21 cellular contexts compared by ENCODE assay signal in the genomic region with DNA sequence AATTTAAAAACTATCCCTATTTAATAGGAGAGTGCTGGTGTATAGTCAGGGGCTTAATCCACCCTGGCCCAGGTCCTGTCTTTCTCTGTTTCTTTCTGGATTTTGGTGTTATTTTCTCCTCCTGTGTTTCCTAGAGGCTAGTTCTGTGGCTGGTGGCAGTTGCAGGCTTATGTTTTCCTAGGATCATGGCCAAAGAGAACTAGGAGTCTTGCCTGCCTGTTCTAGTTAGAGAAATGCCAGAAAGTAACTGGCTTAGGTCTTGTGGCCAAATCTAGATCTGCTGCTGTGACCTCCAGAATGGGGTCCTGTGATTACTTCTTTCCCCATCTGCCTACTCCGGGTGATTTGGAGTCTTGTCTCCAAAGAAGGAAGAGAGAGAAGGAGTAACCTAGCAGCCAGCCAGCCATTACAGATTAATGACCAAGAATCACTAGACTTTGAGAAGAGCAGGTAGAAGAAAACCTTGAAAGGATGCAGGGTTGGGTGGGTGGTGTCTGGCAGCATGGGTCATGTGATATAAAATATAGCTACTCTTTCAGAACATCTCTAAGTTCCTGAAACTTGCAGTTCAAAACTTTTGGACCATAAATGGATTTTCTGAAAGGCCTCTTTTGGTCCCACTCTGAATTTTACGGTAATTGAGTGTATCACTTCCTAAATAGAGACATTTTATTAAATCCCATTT.
DNase-seq lines count a peak whose midpoint lies in the region; ATAC-seq, FAIRE-seq and TF ChIP-seq lines count a peak whose summit lies in the region.
"Had no signal": no experiment of that assay in that cellular context is flagged by ENCODE, and none has a peak within 500 bp of the region (broad histone marks: within the 10 kb centered on the region; RNA-seq: fewer than 3 reads in every experiment).

No MANE protein-coding gene starts in this region.

- no peak overlapping the region for H3K4me2 ChIP-seq in K562 (ENCODE audit: insufficient read depth, low read length)

- no peaks in the 10 kb centered on the region for H3K9me3 ChIP-seq in CD8-positive, alpha-beta T cell (ENCODE audit: low read length)
- H3K9me3 ChIP-seq in K562 (replicated peaks; ENCODE audit: control insufficient read depth, insufficient read depth, low read depth, low read length) = no peaks in the 10 kb centered on the region
- H3K9me3 ChIP-seq: left ventricle myocardium inferior, mucosa of descending colon, neutrophil had no signal

- peaks cover 18% of the 10 kb centered on the region for H3K4me1 ChIP-seq in CD8-positive, alpha-beta T cell (ENCODE audit: insufficient read depth, low read length)
- no peaks in the 10 kb centered on the region for H3K4me1 ChIP-seq in K562 (replicated peaks in 1 of 2; ENCODE audit: control insufficient read depth in 2 of 2, insufficient read depth in 2 of 2, low read length in 2 of 2)

- TF ChIP-seq POLR2A in GM12892 (IDR thresholded peaks at IDR 0.05; ENCODE audit: low read depth, low read length) (no peak), K562 (conservative IDR thresholded peaks at IDR 0.05) (no peak)

- no peak for TF ChIP-seq CTCF in CD8-positive, alpha-beta T cell (IDR thresholded peaks at IDR 0.05)
- no peak for TF ChIP-seq CTCF in K562 (IDR thresholded peaks at IDR 0.05 in 2 of 3, conservative IDR thresholded peaks at IDR 0.05 in 1 of 3; ENCODE audit: insufficient read depth in 2 of 3, low read depth in 1 of 3, low read length in 3 of 3)

- no peak overlapping the region for H3K9ac ChIP-seq in K562 (ENCODE audit: insufficient read depth in 1 of 2, low read depth in 2 of 2, low read length in 2 of 2)

- no peaks in the 10 kb centered on the region for H3K27me3 ChIP-seq in CD8-positive, alpha-beta T cell (ENCODE audit: insufficient read depth, low read length)
- no peaks in the 10 kb centered on the region for H3K27me3 ChIP-seq in K562 (ENCODE audit: control insufficient read depth in 2 of 2, insufficient read depth in 2 of 2, low read length in 2 of 2)
- H3K27me3 ChIP-seq: neutrophil had no signal

- peaks cover 9% of the 10 kb centered on the region for H3K36me3 Mint-ChIP-seq in CD8-positive, alpha-beta T cell
- H3K36me3 Mint-ChIP-seq in naive B cell = peaks cover 0 to 10% of the 10 kb centered on the region in 2 donors

- 49% methylated on average over 2 of the region's 2 CpGs for WGBS in K562 (ENCODE audit: insufficient coverage, low coverage, missing lambda C conversion rate)

- in situ Hi-C loops in K562 (cut with MboI) = no loop called here

- peak; percentile 21 for FAIRE-seq in GM12892 (lab: Jason Lieb, UNC)
- FAIRE-seq in K562 (lab: Jason Lieb, UNC) = no peak
- FAIRE-seq: astrocyte, GM18507, small intestine had no signal

- no peaks in the 10 kb centered on the region for H3K27me3 Mint-ChIP-seq in CD8-positive, alpha-beta T cell (ENCODE audit: low read depth)
- no peaks in the 10 kb centered on the region for H3K27me3 Mint-ChIP-seq in naive B cell
- H3K27me3 Mint-ChIP-seq: activated CD4-positive, alpha-beta T cell treated with anti-CD3 and anti-CD28 coated beads, Interleukin-2, amount 10 ng/mL, durations not matched to agents 7 days and 5 days had no signal

- H2AFZ ChIP-seq in K562 (ENCODE audit: low read depth, low read length) = no peak overlapping the region

- intact Hi-C loops in CD8-positive, alpha-beta T cell (cut with DNase I, micrococcal nuclease) = no loop called here
- intact Hi-C loops in K562 (cut with micrococcal nuclease) = no loop called here

- no peaks in the 10 kb centered on the region for H3K79me2 ChIP-seq in K562 (ENCODE audit: control insufficient read depth, insufficient read depth, low read length)

- no peaks in the 10 kb centered on the region for H4K20me1 ChIP-seq in K562 (replicated peaks; ENCODE audit: control insufficient read depth, insufficient read depth, low read length)

- no peak for TF ChIP-seq RAD21 in K562 (CRISPR knock-in tag; conservative IDR thresholded peaks at IDR 0.05 in 1 of 2, IDR thresholded peaks at IDR 0.05 in 1 of 2)

- no peaks in the 10 kb centered on the region for H3K9me1 ChIP-seq in K562 (ENCODE audit: control insufficient read depth, insufficient read depth, low read length)

- H3K27ac Mint-ChIP-seq in CD8-positive, alpha-beta T cell = peak overlapping the region; percentile 74
- peak overlapping the region; percentile 61 to 97 (median 94) for H3K27ac Mint-ChIP-seq in naive B cell
- H3K27ac Mint-ChIP-seq: activated CD4-positive, alpha-beta T cell treated with anti-CD3 and anti-CD28 coated beads, Interleukin-2, amount 10 ng/mL, durations not matched to agents 7 days and 5 days; HFFc6 had no signal

- H3K9me3 Mint-ChIP-seq in CD8-positive, alpha-beta T cell = no peaks in the 10 kb centered on the region
- H3K9me3 Mint-ChIP-seq in naive B cell = no peaks in the 10 kb centered on the region
- H3K9me3 Mint-ChIP-seq: HFFc6 had no signal

- ATAC-seq in CD8-positive, alpha-beta T cell = no peak
- ATAC-seq in K562 (no peak), naive B cell (ENCODE audit: low read depth in 2 of 2) (peak; percentile 92 to 94)
- ATAC-seq: mucosa of descending colon had no signal

- CTCF ChIA-PET in CD8-positive, alpha-beta T cell (lab: Charles Lee) = interaction anchor here (0.8 kb wide), 1 partner anchor 190 kb away, joined by 3 read pairs; no protein-coding TSS in a partner anchor
- CTCF ChIA-PET in K562 (lab: Yijun Ruan, JAX; ENCODE audit: low intra/inter-chr PET ratio) = no interaction called here

- H3K4me1 Mint-ChIP-seq in CD8-positive, alpha-beta T cell (ENCODE audit: low read depth) = peaks cover 63% of the 10 kb centered on the region
- H3K4me1 Mint-ChIP-seq in naive B cell = peaks cover 40 to 55% (median 54%) of the 10 kb centered on the region in 3 donors

- no peaks in the 10 kb centered on the region for H3K36me3 ChIP-seq in CD8-positive, alpha-beta T cell (ENCODE audit: insufficient read depth, low read length)
- H3K36me3 ChIP-seq in K562 (ENCODE audit: control insufficient read depth, insufficient read depth, low read length) = no peaks in the 10 kb centered on the region
- H3K36me3 ChIP-seq: left ventricle myocardium inferior, neutrophil had no signal

- no peak for DNase-seq in CD8-positive, alpha-beta T cell
- DNase-seq in GM12892 (ENCODE audit: insufficient read length) (no peak), K562 (ENCODE audit: extremely low read depth in 1 of 4, low spot score in 3 of 4) (no peak), naive B cell (peak; percentile 57), dermis blood vessel endothelial cell (no peak), SIG-M5 treated with dmso at 0.1 percent for 504 hours (lab: John Stamatoyannopoulos, UW; ENCODE audit: unreplicated experiment) (no peak)
- no peak for DNase-seq in stimulated activated CD4-positive, alpha-beta T cell treated with anti-CD3 and anti-CD28 coated beads, Interleukin-12 subunit alpha, Interleukin-12 subunit beta, amount 100 ng/mL, for 4 hours
- DNase-seq: activated CD4-positive, alpha-beta T cell treated with anti-CD3 and anti-CD28 coated beads, Interleukin-2, amount 10 ng/mL, durations not matched to agents 7 days and 5 days; activated gamma-delta T cell treated with Interleukin-2 at 50 U/mL for 16 hours; AML-193; HFFc6; left ventricle myocardium inferior; mucosa of descending colon; NCI-H1436; NCI-H69; small intestine; stimulated activated CD4-positive, alpha-beta T cell treated with anti-CD3 and anti-CD28 coated beads, Interleukin-2, amount 100 ng/mL, for 48 hours; trophoblast cell had no signal

- H3K4me3 ChIP-seq in CD8-positive, alpha-beta T cell (ENCODE audit: low read depth, low read length) = no peak overlapping the region
- H3K4me3 ChIP-seq in K562 = no peak overlapping the region
- H3K4me3 ChIP-seq: left ventricle myocardium inferior, mucosa of descending colon had no signal

- POLR2A ChIA-PET in CD8-positive, alpha-beta T cell (lab: Charles Lee) = no interaction called here
- POLR2A ChIA-PET in K562 (lab: Yijun Ruan, JAX) = no interaction called here

- no peak for TF ChIP-seq EP300 in K562 (IDR thresholded peaks at IDR 0.05; ENCODE audit: low read length)

- no TSS peak for BruUV-seq in K562 (replicated peaks; lab: Mats Ljungman, UMichigan)

- no peak overlapping the region for H3K4me3 Mint-ChIP-seq in CD8-positive, alpha-beta T cell
- H3K4me3 Mint-ChIP-seq in naive B cell = peak overlapping the region in 6 of 8 donors; percentile 31 to 74 (median 45)
- H3K4me3 Mint-ChIP-seq: activated CD4-positive, alpha-beta T cell treated with anti-CD3 and anti-CD28 coated beads, Interleukin-2, amount 10 ng/mL, durations not matched to agents 7 days and 5 days; HFFc6 had no signal

- H3K27ac ChIP-seq in CD8-positive, alpha-beta T cell (ENCODE audit: low read depth, low read length) = no peak overlapping the region
- no peak overlapping the region for H3K27ac ChIP-seq in K562 (ENCODE audit: extremely low read depth, low read depth, low read length)
- H3K27ac ChIP-seq: left ventricle myocardium inferior, neutrophil had no signal

TF ChIP-seq in K562, 482 proteins besides CTCF, POLR2A, EP300 and RAD21:
- TF ChIP-seq MYC (IDR thresholded peaks at IDR 0.05; ENCODE audit: low read depth, low read length) (no peak), MYC (CRISPR knock-in tag; IDR thresholded peaks at IDR 0.05; ENCODE audit: borderline replicate concordance, low read depth) (no peak), FIP1L1 (IDR thresholded peaks at IDR 0.05; ENCODE audit: low read depth, low read length, poor library complexity, severe bottlenecking) (no peak)
- TF ChIP-seq, protein P1, sequence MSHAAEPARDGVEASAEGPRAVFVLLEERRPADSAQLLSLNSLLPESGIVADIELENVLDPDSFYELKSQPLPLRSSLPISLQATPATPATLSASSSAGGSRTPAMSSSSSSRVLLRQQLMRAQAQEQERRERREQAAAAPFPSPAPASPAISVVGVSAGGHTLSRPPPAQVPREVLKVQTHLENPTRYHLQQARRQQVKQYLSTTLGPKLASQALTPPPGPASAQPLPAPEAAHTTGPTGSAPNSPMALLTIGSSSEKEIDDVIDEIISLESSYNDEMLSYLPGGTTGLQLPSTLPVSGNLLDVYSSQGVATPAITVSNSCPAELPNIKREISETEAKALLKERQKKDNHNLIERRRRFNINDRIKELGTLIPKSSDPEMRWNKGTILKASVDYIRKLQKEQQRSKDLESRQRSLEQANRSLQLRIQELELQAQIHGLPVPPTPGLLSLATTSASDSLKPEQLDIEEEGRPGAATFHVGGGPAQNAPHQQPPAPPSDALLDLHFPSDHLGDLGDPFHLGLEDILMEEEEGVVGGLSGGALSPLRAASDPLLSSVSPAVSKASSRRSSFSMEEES (CRISPR knock-in tag; IDR thresholded peaks at IDR 0.05) = peak; percentile 51; the same call in 1 of the 2 replicates

Comparison
In these comparisons a context has a peak if more than half of its experiments do, and no peak if none do; other contexts are left out.
1. ATAC-seq: peak in naive B cell (2 of 2); none in CD8-positive, alpha-beta T cell (single experiment) and K562 (single experiment).